1 cellular context compared by ENCODE assay signal in genomic region chr4:185585211-185585610, GRCh38.
TF ChIP-seq lines count a peak whose summit lies in the region.

No MANE protein-coding gene starts in this region.

TF ChIP-seq in HepG2, 621 proteins besides CTCF, POLR2A, EP300 and RAD21 (continued from another document):
- TF ChIP-seq, protein P1, sequence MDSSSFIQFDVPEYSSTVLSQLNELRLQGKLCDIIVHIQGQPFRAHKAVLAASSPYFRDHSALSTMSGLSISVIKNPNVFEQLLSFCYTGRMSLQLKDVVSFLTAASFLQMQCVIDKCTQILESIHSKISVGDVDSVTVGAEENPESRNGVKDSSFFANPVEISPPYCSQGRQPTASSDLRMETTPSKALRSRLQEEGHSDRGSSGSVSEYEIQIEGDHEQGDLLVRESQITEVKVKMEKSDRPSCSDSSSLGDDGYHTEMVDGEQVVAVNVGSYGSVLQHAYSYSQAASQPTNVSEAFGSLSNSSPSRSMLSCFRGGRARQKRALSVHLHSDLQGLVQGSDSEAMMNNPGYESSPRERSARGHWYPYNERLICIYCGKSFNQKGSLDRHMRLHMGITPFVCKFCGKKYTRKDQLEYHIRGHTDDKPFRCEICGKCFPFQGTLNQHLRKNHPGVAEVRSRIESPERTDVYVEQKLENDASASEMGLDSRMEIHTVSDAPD (CRISPR knock-in tag; IDR thresholded peaks at IDR 0.05), result no peak
